Comparison of ENCODE assay signal across 2 cellular contexts in the genomic region with DNA sequence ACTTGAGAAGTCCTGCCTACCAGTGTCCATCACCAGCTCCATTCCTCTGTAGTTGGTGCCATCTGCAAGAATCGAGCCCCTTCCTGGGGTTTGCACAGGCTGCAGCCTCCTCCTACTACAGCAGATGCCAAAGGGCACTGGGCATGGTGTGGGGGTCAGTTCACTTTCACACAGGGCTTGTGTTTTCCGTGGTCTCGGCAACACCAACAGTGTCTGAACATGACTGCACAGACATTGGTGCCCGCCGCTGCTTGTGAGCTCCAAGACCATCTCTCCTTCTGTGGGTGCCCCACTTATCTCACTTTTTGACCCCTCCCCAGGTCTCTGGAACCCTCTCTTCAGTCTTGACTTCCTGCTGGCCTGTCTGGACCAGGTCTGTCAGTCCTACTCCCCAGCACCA.
TF ChIP-seq lines count a peak whose summit lies in the region.

No MANE protein-coding gene starts in this region.

TF ChIP-seq in HEK293, 187 proteins besides CTCF, POLR2A, EP300 and RAD21:
- peak; percentile 90 for TF ChIP-seq ZNF157 (tag by site-specific recombination; IDR thresholded peaks at IDR 0.05)
- TF ChIP-seq ZNF23 (tag by site-specific recombination; IDR thresholded peaks at IDR 0.05; ENCODE audit: borderline replicate concordance), result no peak

TF ChIP-seq in K562, 482 proteins besides CTCF, POLR2A, EP300 and RAD21:
- TF ChIP-seq ZNF274 (IDR thresholded peaks at IDR 0.05; ENCODE audit: borderline replicate concordance, low read depth, low read length) (no peak), ATF7 (IDR thresholded peaks at IDR 0.05) (no peak), TAF1 (IDR thresholded peaks at IDR 0.05; ENCODE audit: control insufficient read depth, extremely low read depth, insufficient read depth, low read length, severe bottlenecking) (no peak), ATF1 (CRISPR knock-in tag; IDR thresholded peaks at IDR 0.05) (no peak), ATF1 (tag; IDR thresholded peaks at IDR 0.05) (no peak), ZNF696 (CRISPR knock-in tag; conservative IDR thresholded peaks at IDR 0.05) (no peak), NR3C1 (CRISPR knock-in tag; IDR thresholded peaks at IDR 0.05) (no peak), ZEB2 (IDR thresholded peaks at IDR 0.05) (no peak), ZNF239 (CRISPR knock-in tag; IDR thresholded peaks at IDR 0.05) (no peak), RBM14 (IDR thresholded peaks at IDR 0.05; ENCODE audit: borderline replicate concordance, insufficient read depth, low read depth, low read length) (no peak), LCOR (CRISPR knock-in tag; IDR thresholded peaks at IDR 0.05) (no peak), ZNF217 (CRISPR knock-in tag; IDR thresholded peaks at IDR 0.05) (no peak), MIER1 (IDR thresholded peaks at IDR 0.05; ENCODE audit: low read depth) (no peak), TGIF2 (CRISPR knock-in tag; IDR thresholded peaks at IDR 0.05) (no peak), ZKSCAN1 (IDR thresholded peaks at IDR 0.05; ENCODE audit: low read depth, low read length) (no peak), ZNF695 (CRISPR knock-in tag; IDR thresholded peaks at IDR 0.05) (no peak), BRD4 (IDR thresholded peaks at IDR 0.05) (no peak), SRSF1 (IDR thresholded peaks at IDR 0.05; ENCODE audit: low read depth, low read length) (no peak)
- TF ChIP-seq, protein P1, sequence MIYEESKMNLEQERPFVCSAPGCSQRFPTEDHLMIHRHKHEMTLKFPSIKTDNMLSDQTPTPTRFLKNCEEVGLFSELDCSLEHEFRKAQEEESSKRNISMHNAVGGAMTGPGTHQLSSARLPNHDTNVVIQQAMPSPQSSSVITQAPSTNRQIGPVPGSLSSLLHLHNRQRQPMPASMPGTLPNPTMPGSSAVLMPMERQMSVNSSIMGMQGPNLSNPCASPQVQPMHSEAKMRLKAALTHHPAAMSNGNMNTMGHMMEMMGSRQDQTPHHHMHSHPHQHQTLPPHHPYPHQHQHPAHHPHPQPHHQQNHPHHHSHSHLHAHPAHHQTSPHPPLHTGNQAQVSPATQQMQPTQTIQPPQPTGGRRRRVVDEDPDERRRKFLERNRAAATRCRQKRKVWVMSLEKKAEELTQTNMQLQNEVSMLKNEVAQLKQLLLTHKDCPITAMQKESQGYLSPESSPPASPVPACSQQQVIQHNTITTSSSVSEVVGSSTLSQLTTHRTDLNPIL (CRISPR knock-in tag; IDR thresholded peaks at IDR 0.05), result no peak
